Comparison of ENCODE assay signal across 8 cellular contexts in the genomic region with DNA sequence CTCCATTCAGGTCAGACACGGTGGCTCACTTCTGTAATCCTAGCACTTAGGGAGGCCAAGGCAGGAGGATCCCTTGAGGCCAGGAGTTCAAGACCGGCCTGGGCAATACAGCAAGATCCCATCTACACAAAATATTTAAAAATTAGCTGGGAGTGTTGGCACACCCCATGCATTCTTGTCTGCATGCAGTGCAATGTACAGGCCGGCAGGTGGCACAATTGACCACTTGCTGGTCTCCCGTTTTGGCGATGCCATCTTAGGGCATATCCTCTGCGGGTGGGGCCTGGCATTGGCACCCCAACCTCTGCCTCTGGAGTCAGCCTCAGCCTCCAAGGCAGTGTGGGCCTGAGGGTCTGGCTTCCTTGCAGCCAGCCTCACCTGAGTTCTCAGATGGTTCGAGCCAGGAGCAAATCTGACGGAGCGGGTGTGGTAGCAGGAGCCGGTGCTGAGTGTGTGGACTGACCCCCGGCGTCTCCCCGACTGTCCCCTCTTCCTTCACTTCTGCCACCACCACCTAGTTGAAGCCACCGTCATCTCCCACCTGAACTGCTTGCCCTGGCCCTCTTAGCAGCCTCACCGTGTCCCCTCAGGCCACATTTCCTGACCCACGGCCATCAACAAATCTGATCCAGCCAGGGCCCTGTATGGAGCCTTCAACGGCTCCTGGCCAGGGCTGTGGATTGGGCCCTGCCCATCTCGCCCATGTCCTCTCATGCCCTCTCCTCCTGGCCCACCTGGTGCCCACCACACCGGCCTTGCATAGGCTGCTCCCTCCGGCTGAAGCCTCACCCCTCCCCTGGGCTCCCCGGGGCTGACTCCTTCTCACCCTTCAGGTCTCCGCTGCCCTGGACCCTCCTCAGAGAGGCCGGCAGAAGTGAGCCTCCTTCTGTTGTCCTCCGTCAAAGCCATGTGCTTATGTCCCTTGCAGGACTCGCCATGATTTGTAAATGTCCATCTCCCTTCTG. TPM values are rescaled to one million over a fixed set of nuclear protein-coding genes. Genes with fewer than 3 reads are reported as not detected.
DNase-seq lines count a peak whose midpoint lies in the region; ATAC-seq, FAIRE-seq and TF ChIP-seq lines count a peak whose summit lies in the region.

No MANE protein-coding gene starts in this region.

- POLR2A ChIA-PET in CD4-positive, alpha-beta memory T cell (lab: Charles Lee; ENCODE audit: partially characterized antibody) = interaction anchor here (1.6 kb wide), 1 partner anchor 69 kb away, joined by 5 read pairs; no protein-coding TSS in a partner anchor

- no peaks in the 10 kb centered on the region for H3K27me3 ChIP-seq in CD4-positive, alpha-beta memory T cell (ENCODE audit: insufficient read depth, low read length)
- no peaks in the 10 kb centered on the region for H3K27me3 ChIP-seq in HL-60 (ENCODE audit: insufficient read depth, poor library complexity, severe bottlenecking)
- H3K27me3 ChIP-seq in parathyroid adenoma (ENCODE audit: control insufficient read depth, insufficient read depth, low read length) = no peaks in the 10 kb centered on the region
- H3K27me3 ChIP-seq in upper lobe of right lung = no peaks in the 10 kb centered on the region

- no peaks in the 10 kb centered on the region for H3K9me3 Mint-ChIP-seq in CD4-positive, alpha-beta memory T cell
- H3K9me3 Mint-ChIP-seq in activated T-helper 1 cell treated with anti-CD3 and anti-CD28 coated beads, Interleukin-12 subunit alpha, Interleukin-12 subunit beta, Interleukin-2, Interleukin-4 antibody, amounts not matched to agents 30 ng/mL and 10 ng/mL and 1 ng/mL, durations not matched to agents 14 hours and 24 hours and 36 hours = no peaks in the 10 kb centered on the region

- no peaks in the 10 kb centered on the region for H3K27me3 Mint-ChIP-seq in CD4-positive, alpha-beta memory T cell
- no peaks in the 10 kb centered on the region for H3K27me3 Mint-ChIP-seq in activated T-helper 1 cell treated with anti-CD3 and anti-CD28 coated beads, Interleukin-12 subunit alpha, Interleukin-12 subunit beta, Interleukin-2, Interleukin-4 antibody, amounts not matched to agents 30 ng/mL and 10 ng/mL and 1 ng/mL, durations not matched to agents 14 hours and 24 hours and 36 hours (ENCODE audit: insufficient read depth)

- H3K9ac ChIP-seq in parathyroid adenoma = no peak overlapping the region

- peak overlapping the region in 3 of 8 donors; percentile 26 to 42 (median 33) for H3K4me3 Mint-ChIP-seq in CD4-positive, alpha-beta memory T cell
- no peak overlapping the region for H3K4me3 Mint-ChIP-seq in activated T-helper 1 cell treated with anti-CD3 and anti-CD28 coated beads, Interleukin-12 subunit alpha, Interleukin-12 subunit beta, Interleukin-2, Interleukin-4 antibody, amounts not matched to agents 30 ng/mL and 10 ng/mL and 1 ng/mL, durations not matched to agents 14 hours and 24 hours and 36 hours

- H3K36me3 Mint-ChIP-seq in CD4-positive, alpha-beta memory T cell = no peaks in the 10 kb centered on the region
- no peaks in the 10 kb centered on the region for H3K36me3 Mint-ChIP-seq in activated T-helper 1 cell treated with anti-CD3 and anti-CD28 coated beads, Interleukin-12 subunit alpha, Interleukin-12 subunit beta, Interleukin-2, Interleukin-4 antibody, amounts not matched to agents 30 ng/mL and 10 ng/mL and 1 ng/mL, durations not matched to agents 14 hours and 24 hours and 36 hours (ENCODE audit: low read depth)

- no peak overlapping the region for H3K27ac ChIP-seq in CD4-positive, alpha-beta memory T cell (ENCODE audit: low read depth, low read length)
- no peak overlapping the region for H3K27ac ChIP-seq in HL-60 (replicated peaks)
- no peak overlapping the region for H3K27ac ChIP-seq in parathyroid adenoma
- H3K27ac ChIP-seq in upper lobe of right lung = no peak overlapping the region

- no peaks in the 10 kb centered on the region for H3K79me2 ChIP-seq in parathyroid adenoma

- no peak overlapping the region for H3K4me3 ChIP-seq in CD4-positive, alpha-beta memory T cell (ENCODE audit: low read length in 2 of 2)
- H3K4me3 ChIP-seq in HL-60 (replicated peaks; ENCODE audit: insufficient read depth, low read length) (no peak overlapping the region), foreskin fibroblast (ENCODE audit: low read depth in 1 of 2, low read length in 2 of 2) (no peak overlapping the region), parathyroid adenoma (ENCODE audit: low read depth, low read length) (no peak overlapping the region), upper lobe of right lung (no peak overlapping the region)

- no peaks in the 10 kb centered on the region for H3K9me3 ChIP-seq in CD4-positive, alpha-beta memory T cell (ENCODE audit: control insufficient read depth in 1 of 2, low read length in 2 of 2)
- H3K9me3 ChIP-seq in parathyroid adenoma (ENCODE audit: control insufficient read depth, low read length) (no peaks in the 10 kb centered on the region), upper lobe of right lung (no peaks in the 10 kb centered on the region)

- H3K27ac Mint-ChIP-seq in CD4-positive, alpha-beta memory T cell = peak overlapping the region in 5 of 7 donors; percentile 5 to 80 (median 60)
- H3K27ac Mint-ChIP-seq in activated T-helper 1 cell treated with anti-CD3 and anti-CD28 coated beads, Interleukin-12 subunit alpha, Interleukin-12 subunit beta, Interleukin-2, Interleukin-4 antibody, amounts not matched to agents 30 ng/mL and 10 ng/mL and 1 ng/mL, durations not matched to agents 14 hours and 24 hours and 36 hours = no peak overlapping the region

- CTCF ChIA-PET in CD4-positive, alpha-beta memory T cell (lab: Charles Lee; ENCODE audit: partially characterized antibody) = interaction anchor here (0.6 to 3.3 kb wide), 30 partner anchors 10 to 398 kb away, joined by 3 to 36 read pairs (median 5); partner anchors contain the start of genes BPIFB4 and SUN5

- peaks cover 12 to 33% (median 23%) of the 10 kb centered on the region in 4 donors for H3K4me1 Mint-ChIP-seq in CD4-positive, alpha-beta memory T cell
- H3K4me1 Mint-ChIP-seq in activated T-helper 1 cell treated with anti-CD3 and anti-CD28 coated beads, Interleukin-12 subunit alpha, Interleukin-12 subunit beta, Interleukin-2, Interleukin-4 antibody, amounts not matched to agents 30 ng/mL and 10 ng/mL and 1 ng/mL, durations not matched to agents 14 hours and 24 hours and 36 hours (ENCODE audit: low read depth) = no peaks in the 10 kb centered on the region

- no peak for FAIRE-seq in RCC 7860 (lab: Jason Lieb, UNC)

- TF ChIP-seq CTCF in HL-60 (IDR thresholded peaks at IDR 0.05; ENCODE audit: insufficient read depth, low read length) = peak; percentile 89
- TF ChIP-seq CTCF in foreskin fibroblast (IDR thresholded peaks at IDR 0.05; ENCODE audit: low read depth, low read length) = peak; percentile 90
- peak; percentile 91 for TF ChIP-seq CTCF in parathyroid adenoma (IDR thresholded peaks at IDR 0.05)
- TF ChIP-seq CTCF in upper lobe of right lung (IDR thresholded peaks at IDR 0.05) = peak; percentile 90

- H2AFZ ChIP-seq in parathyroid adenoma = peak overlapping the region; percentile 3

- ATAC-seq in upper lobe of right lung (peak; percentile 89), HG02763 (IDR thresholded peaks at IDR 0.05; ENCODE audit: unreplicated experiment) (no peak)

- DNase-seq in CD4-positive, alpha-beta memory T cell = peak; percentile 64 to 70 (median 66)
- DNase-seq in HL-60 (ENCODE audit: low read depth in 1 of 2, low spot score in 1 of 2) = peak in 1 of 2 experiments; percentile 67
- DNase-seq in RCC 7860 (ENCODE audit: low spot score) = peak; percentile 47
- peak; percentile 52 for DNase-seq in activated T-helper 1 cell treated with anti-CD3 and anti-CD28 coated beads, Interleukin-12 subunit alpha, Interleukin-12 subunit beta, Interleukin-2, Interleukin-4 antibody, amounts not matched to agents 30 ng/mL and 10 ng/mL and 1 ng/mL, durations not matched to agents 14 hours and 24 hours and 36 hours (ENCODE audit: low spot score)
- peak; percentile 28 to 71 for DNase-seq in foreskin fibroblast
- peak; percentile 75 for DNase-seq in upper lobe of right lung

- peaks cover 17% of the 10 kb centered on the region for H3K4me1 ChIP-seq in CD4-positive, alpha-beta memory T cell (ENCODE audit: insufficient read depth, low read length)
- peaks cover 3% of the 10 kb centered on the region for H3K4me1 ChIP-seq in parathyroid adenoma
- H3K4me1 ChIP-seq in upper lobe of right lung = no peaks in the 10 kb centered on the region

- H3K36me3 ChIP-seq in CD4-positive, alpha-beta memory T cell (ENCODE audit: insufficient read depth, low read length) = no peaks in the 10 kb centered on the region
- H3K36me3 ChIP-seq in parathyroid adenoma (ENCODE audit: control insufficient read depth, insufficient read depth, low read length) (no peaks in the 10 kb centered on the region), upper lobe of right lung (no peaks in the 10 kb centered on the region)

- no peak overlapping the region for H3K4me2 ChIP-seq in parathyroid adenoma (ENCODE audit: low read length)

- intact Hi-C loops in CD4-positive, alpha-beta memory T cell (cut with micrococcal nuclease) = loop anchor here (1.0 to 5.0 kb wide), 8 partner anchors 44 to 1225 kb away; no protein-coding TSS in a partner anchor
- intact Hi-C loops in activated T-helper 1 cell treated with anti-CD3 and anti-CD28 coated beads, Interleukin-12 subunit alpha, Interleukin-12 subunit beta, Interleukin-2, Interleukin-4 antibody, amounts not matched to agents 30 ng/mL and 10 ng/mL and 1 ng/mL, durations not matched to agents 14 hours and 24 hours and 36 hours (cut with micrococcal nuclease) = loop anchor here (1.0 to 5.0 kb wide), 5 partner anchors 43 to 390 kb away; no protein-coding TSS in a partner anchor
- intact Hi-C loops in upper lobe of right lung (cut with DNase I) = loop anchor here (10.0 kb wide), 1 partner anchor 402 kb away; no protein-coding TSS in a partner anchor

RNA-seq across cellular contexts. Expression of gene EFCAB8, which starts 44.0 kb away (rescaled TPM):
- 1 to 10 TPM; 1.5 to 1.8 TPM for total RNA-seq in CD4-positive, alpha-beta memory T cell
- not detected for polyA plus RNA-seq in CD4-positive, alpha-beta memory T cell
- total RNA-seq in activated T-helper 1 cell treated with anti-CD3 and anti-CD28 coated beads, Interleukin-12 subunit alpha, Interleukin-12 subunit beta, Interleukin-2, Interleukin-4 antibody, amounts not matched to agents 30 ng/mL and 10 ng/mL and 1 ng/mL, durations not matched to agents 14 hours and 24 hours and 36 hours = 0.05 and 0.39 TPM in 2 replicates
- 0.72 TPM for total RNA-seq in upper lobe of right lung
